In the genomic region with DNA sequence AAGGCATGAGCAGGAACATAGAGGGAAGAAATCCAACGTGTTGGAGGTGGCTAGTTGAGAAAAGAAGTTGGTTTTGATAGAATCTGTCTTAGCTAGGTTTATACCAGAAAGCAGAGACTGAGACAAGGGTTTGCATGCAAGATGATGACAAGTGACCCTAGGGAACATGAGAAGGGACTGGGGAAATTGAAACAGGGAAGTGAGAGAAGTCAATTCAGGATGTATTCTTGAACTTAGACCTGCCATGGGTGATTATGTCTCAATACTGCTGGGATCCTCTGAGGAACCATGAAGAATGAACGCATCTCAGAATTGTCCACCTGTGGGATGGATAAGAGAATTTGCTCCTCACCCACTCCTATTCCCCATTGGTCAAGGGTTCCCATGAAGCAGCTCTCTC, we compare ENCODE assay signal across 23 cellular contexts. TPM values are rescaled to one million over a fixed set of nuclear protein-coding genes. Genes with fewer than 3 reads are reported as not detected.
"Had no signal": no experiment of that assay in that cellular context is flagged by ENCODE, and none has a peak within 500 bp of the region (broad histone marks: within the 10 kb centered on the region; RNA-seq: fewer than 3 reads in every experiment).

No MANE protein-coding gene starts in this region.

- H3K27me3 ChIP-seq: body of pancreas, vagina had no signal

- H3K36me3 ChIP-seq: tibial artery, vagina had no signal

- H3K27ac ChIP-seq: body of pancreas, dorsolateral prefrontal cortex, tibial artery, vagina had no signal

- H3K27ac Mint-ChIP-seq: activated CD4-positive, alpha-beta T cell treated with anti-CD3 and anti-CD28 coated beads, Interleukin-2, amount 10 ng/mL, durations not matched to agents 7 days and 5 days; activated CD8-positive, alpha-beta T cell treated with anti-CD3 and anti-CD28 coated beads, Interleukin-2, amount 10 ng/mL, durations not matched to agents 7 days and 5 days; activated naive CD4-positive, alpha-beta T cell treated with anti-CD3 and anti-CD28 coated beads for 36 hours; activated T-cell treated with anti-CD3 and anti-CD28 coated beads, Interleukin-2, amount 50 U/mL, for 24 hours; activated T-helper 2 cell treated with anti-CD3 and anti-CD28 coated beads, Interferon-gamma antibody, Interleukin-2, Interleukin-4, amounts not matched to agents 10 μg/mL and 5 μg/mL and 100 μg/mL, durations not matched to agents 14 hours and 24 hours and 36 hours; progenitor cell of endocrine pancreas had no signal

- H3K4me1 ChIP-seq: body of pancreas, tibial artery, vagina had no signal

- DNase-seq: activated CD4-positive, alpha-beta T cell treated with anti-CD3 and anti-CD28 coated beads, Interleukin-2, amount 10 ng/mL, durations not matched to agents 7 days and 5 days; activated CD4-positive, CD25-positive, alpha-beta regulatory T cell; activated CD8-positive, alpha-beta T cell treated with anti-CD3 and anti-CD28 coated beads, Interleukin-2, amount 10 ng/mL, durations not matched to agents 7 days and 5 days; activated naive CD4-positive, alpha-beta T cell treated with anti-CD3 and anti-CD28 coated beads for 36 hours; activated T-cell treated with anti-CD3 and anti-CD28 coated beads, Interleukin-2, amount 50 U/mL, for 24 hours; body of pancreas; caudate nucleus; dorsolateral prefrontal cortex; foreskin fibroblast; head of caudate nucleus; stimulated activated CD4-positive, alpha-beta T cell treated with anti-CD3 and anti-CD28 coated beads, Interleukin-12 subunit alpha, Interleukin-12 subunit beta, amount 100 ng/mL, for 4 hours; stimulated activated CD4-positive, alpha-beta T cell treated with anti-CD3 and anti-CD28 coated beads, Interleukin-1b, Interleukin-23, amount 100 ng/mL, for 48 hours; stimulated activated CD8-positive, alpha-beta memory T cell treated with anti-CD3 and anti-CD28 coated beads, Interleukin-4, amount 100 ng/mL, for 48 hours; stimulated activated naive CD8-positive, alpha-beta T cell treated with anti-CD3 and anti-CD28 coated beads, Interleukin-15, Interleukin-2, amounts not matched to agents 100 U/mL and 50 U/mL, for 24 hours; substantia nigra; tibial artery had no signal

- H3K4me3 ChIP-seq: body of pancreas, dorsolateral prefrontal cortex, lung, tibial artery, vagina had no signal

- H3K4me3 Mint-ChIP-seq: activated CD4-positive, alpha-beta T cell treated with anti-CD3 and anti-CD28 coated beads, Interleukin-2, amount 10 ng/mL, durations not matched to agents 7 days and 5 days; activated CD8-positive, alpha-beta T cell treated with anti-CD3 and anti-CD28 coated beads, Interleukin-2, amount 10 ng/mL, durations not matched to agents 7 days and 5 days; activated naive CD4-positive, alpha-beta T cell treated with anti-CD3 and anti-CD28 coated beads for 36 hours; activated T-cell treated with anti-CD3 and anti-CD28 coated beads, Interleukin-2, amount 50 U/mL, for 24 hours; neural crest cell had no signal

- H3K4me1 Mint-ChIP-seq: activated CD4-positive, alpha-beta T cell treated with anti-CD3 and anti-CD28 coated beads, Interleukin-2, amount 10 ng/mL, durations not matched to agents 7 days and 5 days; neural crest cell had no signal

- H3K9me3 Mint-ChIP-seq: activated naive CD4-positive, alpha-beta T cell treated with anti-CD3 and anti-CD28 coated beads for 36 hours; activated T-cell treated with anti-CD3 and anti-CD28 coated beads, Interleukin-2, amount 50 U/mL, for 24 hours; activated T-helper 2 cell treated with anti-CD3 and anti-CD28 coated beads, Interferon-gamma antibody, Interleukin-2, Interleukin-4, amounts not matched to agents 10 μg/mL and 5 μg/mL and 100 μg/mL, durations not matched to agents 14 hours and 24 hours and 36 hours; neural crest cell had no signal

- ATAC-seq: activated CD8-positive, alpha-beta T cell treated with anti-CD3 and anti-CD28 coated beads, Interleukin-2, amount 10 ng/mL, durations not matched to agents 7 days and 5 days; body of pancreas; stimulated activated naive CD8-positive, alpha-beta T cell treated with anti-CD3 and anti-CD28 coated beads, Interleukin-15, Interleukin-2, amounts not matched to agents 100 U/mL and 50 U/mL, for 24 hours had no signal

- H3K9me3 ChIP-seq: body of pancreas, tibial artery, vagina had no signal

RNA-seq across cellular contexts. Expression of gene IL36A, which starts 20.5 kb away (rescaled TPM):
- total RNA-seq: activated CD4-positive, alpha-beta T cell treated with anti-CD3 and anti-CD28 coated beads, Interleukin-2, amount 10 ng/mL, durations not matched to agents 7 days and 5 days; activated naive CD4-positive, alpha-beta T cell treated with anti-CD3 and anti-CD28 coated beads for 36 hours; body of pancreas; dorsolateral prefrontal cortex; lung; mononuclear cell; neural crest cell; omental fat pad; progenitor cell of endocrine pancreas had no signal

RNA-seq across cellular contexts. Expression of gene IL36B, which starts 26.9 kb away (rescaled TPM):
- total RNA-seq: activated CD4-positive, alpha-beta T cell treated with anti-CD3 and anti-CD28 coated beads, Interleukin-2, amount 10 ng/mL, durations not matched to agents 7 days and 5 days; activated CD8-positive, alpha-beta T cell treated with anti-CD3 and anti-CD28 coated beads, Interleukin-2, amount 10 ng/mL, durations not matched to agents 7 days and 5 days; activated naive CD4-positive, alpha-beta T cell treated with anti-CD3 and anti-CD28 coated beads for 36 hours; activated T-helper 2 cell treated with anti-CD3 and anti-CD28 coated beads, Interferon-gamma antibody, Interleukin-2, Interleukin-4, amounts not matched to agents 10 μg/mL and 5 μg/mL and 100 μg/mL, durations not matched to agents 14 hours and 24 hours and 36 hours; body of pancreas; dorsolateral prefrontal cortex; lung; mononuclear cell; neural crest cell; omental fat pad; progenitor cell of endocrine pancreas; vagina had no signal

RNA-seq across cellular contexts. Expression of gene IL36RN, which starts 33.2 kb away (rescaled TPM):
- total RNA-seq: activated CD4-positive, alpha-beta T cell treated with anti-CD3 and anti-CD28 coated beads, Interleukin-2, amount 10 ng/mL, durations not matched to agents 7 days and 5 days; activated CD8-positive, alpha-beta T cell treated with anti-CD3 and anti-CD28 coated beads, Interleukin-2, amount 10 ng/mL, durations not matched to agents 7 days and 5 days; activated naive CD4-positive, alpha-beta T cell treated with anti-CD3 and anti-CD28 coated beads for 36 hours; activated T-helper 2 cell treated with anti-CD3 and anti-CD28 coated beads, Interferon-gamma antibody, Interleukin-2, Interleukin-4, amounts not matched to agents 10 μg/mL and 5 μg/mL and 100 μg/mL, durations not matched to agents 14 hours and 24 hours and 36 hours; body of pancreas; dorsolateral prefrontal cortex; mononuclear cell; neural crest cell; omental fat pad; progenitor cell of endocrine pancreas had no signal

RNA-seq across cellular contexts. Expression of gene IL1F10, which starts 42.0 kb away (rescaled TPM):
- total RNA-seq: activated CD4-positive, alpha-beta T cell treated with anti-CD3 and anti-CD28 coated beads, Interleukin-2, amount 10 ng/mL, durations not matched to agents 7 days and 5 days; activated CD8-positive, alpha-beta T cell treated with anti-CD3 and anti-CD28 coated beads, Interleukin-2, amount 10 ng/mL, durations not matched to agents 7 days and 5 days; activated naive CD4-positive, alpha-beta T cell treated with anti-CD3 and anti-CD28 coated beads for 36 hours; activated T-helper 2 cell treated with anti-CD3 and anti-CD28 coated beads, Interferon-gamma antibody, Interleukin-2, Interleukin-4, amounts not matched to agents 10 μg/mL and 5 μg/mL and 100 μg/mL, durations not matched to agents 14 hours and 24 hours and 36 hours; body of pancreas; dorsolateral prefrontal cortex; lung; mononuclear cell; neural crest cell; omental fat pad; progenitor cell of endocrine pancreas; vagina had no signal

RNA-seq across cellular contexts. Expression of gene IL36G, which starts 47.9 kb away (rescaled TPM):
- total RNA-seq: activated CD4-positive, alpha-beta T cell treated with anti-CD3 and anti-CD28 coated beads, Interleukin-2, amount 10 ng/mL, durations not matched to agents 7 days and 5 days; activated CD8-positive, alpha-beta T cell treated with anti-CD3 and anti-CD28 coated beads, Interleukin-2, amount 10 ng/mL, durations not matched to agents 7 days and 5 days; activated naive CD4-positive, alpha-beta T cell treated with anti-CD3 and anti-CD28 coated beads for 36 hours; activated T-helper 2 cell treated with anti-CD3 and anti-CD28 coated beads, Interferon-gamma antibody, Interleukin-2, Interleukin-4, amounts not matched to agents 10 μg/mL and 5 μg/mL and 100 μg/mL, durations not matched to agents 14 hours and 24 hours and 36 hours; body of pancreas; mononuclear cell; neural crest cell; omental fat pad; progenitor cell of endocrine pancreas; vagina had no signal
